ENCODE assay signal across 21 cellular contexts in genomic region chr6:122035193-122035592, GRCh38.
"Had no signal": no experiment of that assay in that cellular context is flagged by ENCODE, and none has a peak within 500 bp of the region (broad histone marks: within the 10 kb centered on the region; RNA-seq: fewer than 3 reads in every experiment).

No MANE protein-coding gene starts in this region.

- H3K4me1 ChIP-seq: pancreas, spleen, tibial nerve, upper lobe of right lung, vagina had no signal

- FAIRE-seq: endothelial cell of umbilical vein, pancreas had no signal

- H3K36me3 ChIP-seq: pancreas, spleen, tibial nerve, upper lobe of right lung, vagina had no signal

- ATAC-seq: left colon; mucosa of descending colon; naive thymus-derived CD8-positive, alpha-beta T cell; pancreas; right cardiac atrium; stimulated activated memory B cell treated with anti-CD40 and anti-IgM and Interleukin-4, amounts not matched to agents 10 μg/mL and 1 μg/mL and 100 μg/mL, for 72 hours; upper lobe of right lung had no signal

- H3K9me3 ChIP-seq: mucosa of descending colon, pancreas, tibial nerve, upper lobe of right lung, vagina had no signal

- DNase-seq: effector CD4-positive, alpha-beta T cell; endodermal cell; erythroblast; foreskin melanocyte; head of caudate nucleus; left colon; mucosa of descending colon; naive thymus-derived CD8-positive, alpha-beta T cell; pancreas; right cardiac atrium; spleen; stimulated activated CD4-positive, alpha-beta T cell treated with anti-CD3 and anti-CD28 coated beads, Interleukin-15, amount 100 ng/mL, for 24 hours; stimulated activated CD4-positive, alpha-beta T cell treated with anti-CD3 and anti-CD28 coated beads, Interleukin-1b, Interleukin-23, amount 100 ng/mL, for 48 hours; stimulated activated CD4-positive, alpha-beta T cell treated with anti-CD3 and anti-CD28 coated beads, Interleukin-4, amount 100 ng/mL, for 24 hours; upper lobe of right lung had no signal

- H3K27ac ChIP-seq: coronary artery, hepatocyte, pancreas, spleen, tibial nerve, upper lobe of right lung, vagina had no signal

- H2AFZ ChIP-seq: hepatocyte had no signal

- H3K27me3 ChIP-seq: hepatocyte, pancreas, spleen, tibial nerve, upper lobe of right lung, vagina had no signal

- H3K4me2 ChIP-seq: hepatocyte had no signal

- H3K4me3 ChIP-seq: coronary artery, hepatocyte, mucosa of descending colon, pancreas, spleen, tibial nerve, upper lobe of right lung, vagina had no signal
